ENCODE assay signal across 1 cellular context in the genomic region with DNA sequence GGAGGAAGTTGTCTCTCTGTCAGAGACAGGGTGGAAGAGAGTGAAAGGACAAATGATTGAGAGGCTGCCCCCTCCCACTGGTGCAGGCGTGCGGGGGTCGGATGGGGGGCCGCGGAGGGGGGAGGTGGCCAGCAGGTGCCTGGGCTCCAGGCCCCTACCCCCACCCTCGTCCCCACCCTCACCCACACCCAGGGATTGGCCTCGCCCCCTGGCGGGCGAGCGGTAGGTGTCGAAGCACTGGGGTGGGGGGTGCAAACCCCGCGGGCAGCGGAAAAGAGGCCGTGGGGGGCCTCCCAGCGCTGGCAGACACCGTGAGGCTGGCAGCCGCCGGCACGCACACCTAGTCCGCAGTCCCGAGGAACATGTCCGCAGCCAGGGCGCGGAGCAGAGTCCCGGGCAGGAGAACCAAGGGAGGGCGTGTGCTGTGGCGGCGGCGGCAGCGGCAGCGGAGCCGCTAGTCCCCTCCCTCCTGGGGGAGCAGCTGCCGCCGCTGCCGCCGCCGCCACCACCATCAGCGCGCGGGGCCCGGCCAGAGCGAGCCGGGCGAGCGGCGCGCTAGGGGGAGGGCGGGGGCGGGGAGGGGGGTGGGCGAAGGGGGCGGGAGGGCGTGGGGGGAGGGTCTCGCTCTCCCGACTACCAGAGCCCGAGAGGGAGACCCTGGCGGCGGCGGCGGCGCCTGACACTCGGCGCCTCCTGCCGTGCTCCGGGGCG.
TF ChIP-seq lines count a peak whose summit lies in the region.

Gene KAT2B, plus strand, starts transcription at position 682 of the 711 bp plus-strand sequence. CDS start 32 bp downstream, outside the sequence.

TF ChIP-seq in GM23338, 12 proteins besides CTCF, POLR2A, EP300 and RAD21:
- TF ChIP-seq, protein P1, sequence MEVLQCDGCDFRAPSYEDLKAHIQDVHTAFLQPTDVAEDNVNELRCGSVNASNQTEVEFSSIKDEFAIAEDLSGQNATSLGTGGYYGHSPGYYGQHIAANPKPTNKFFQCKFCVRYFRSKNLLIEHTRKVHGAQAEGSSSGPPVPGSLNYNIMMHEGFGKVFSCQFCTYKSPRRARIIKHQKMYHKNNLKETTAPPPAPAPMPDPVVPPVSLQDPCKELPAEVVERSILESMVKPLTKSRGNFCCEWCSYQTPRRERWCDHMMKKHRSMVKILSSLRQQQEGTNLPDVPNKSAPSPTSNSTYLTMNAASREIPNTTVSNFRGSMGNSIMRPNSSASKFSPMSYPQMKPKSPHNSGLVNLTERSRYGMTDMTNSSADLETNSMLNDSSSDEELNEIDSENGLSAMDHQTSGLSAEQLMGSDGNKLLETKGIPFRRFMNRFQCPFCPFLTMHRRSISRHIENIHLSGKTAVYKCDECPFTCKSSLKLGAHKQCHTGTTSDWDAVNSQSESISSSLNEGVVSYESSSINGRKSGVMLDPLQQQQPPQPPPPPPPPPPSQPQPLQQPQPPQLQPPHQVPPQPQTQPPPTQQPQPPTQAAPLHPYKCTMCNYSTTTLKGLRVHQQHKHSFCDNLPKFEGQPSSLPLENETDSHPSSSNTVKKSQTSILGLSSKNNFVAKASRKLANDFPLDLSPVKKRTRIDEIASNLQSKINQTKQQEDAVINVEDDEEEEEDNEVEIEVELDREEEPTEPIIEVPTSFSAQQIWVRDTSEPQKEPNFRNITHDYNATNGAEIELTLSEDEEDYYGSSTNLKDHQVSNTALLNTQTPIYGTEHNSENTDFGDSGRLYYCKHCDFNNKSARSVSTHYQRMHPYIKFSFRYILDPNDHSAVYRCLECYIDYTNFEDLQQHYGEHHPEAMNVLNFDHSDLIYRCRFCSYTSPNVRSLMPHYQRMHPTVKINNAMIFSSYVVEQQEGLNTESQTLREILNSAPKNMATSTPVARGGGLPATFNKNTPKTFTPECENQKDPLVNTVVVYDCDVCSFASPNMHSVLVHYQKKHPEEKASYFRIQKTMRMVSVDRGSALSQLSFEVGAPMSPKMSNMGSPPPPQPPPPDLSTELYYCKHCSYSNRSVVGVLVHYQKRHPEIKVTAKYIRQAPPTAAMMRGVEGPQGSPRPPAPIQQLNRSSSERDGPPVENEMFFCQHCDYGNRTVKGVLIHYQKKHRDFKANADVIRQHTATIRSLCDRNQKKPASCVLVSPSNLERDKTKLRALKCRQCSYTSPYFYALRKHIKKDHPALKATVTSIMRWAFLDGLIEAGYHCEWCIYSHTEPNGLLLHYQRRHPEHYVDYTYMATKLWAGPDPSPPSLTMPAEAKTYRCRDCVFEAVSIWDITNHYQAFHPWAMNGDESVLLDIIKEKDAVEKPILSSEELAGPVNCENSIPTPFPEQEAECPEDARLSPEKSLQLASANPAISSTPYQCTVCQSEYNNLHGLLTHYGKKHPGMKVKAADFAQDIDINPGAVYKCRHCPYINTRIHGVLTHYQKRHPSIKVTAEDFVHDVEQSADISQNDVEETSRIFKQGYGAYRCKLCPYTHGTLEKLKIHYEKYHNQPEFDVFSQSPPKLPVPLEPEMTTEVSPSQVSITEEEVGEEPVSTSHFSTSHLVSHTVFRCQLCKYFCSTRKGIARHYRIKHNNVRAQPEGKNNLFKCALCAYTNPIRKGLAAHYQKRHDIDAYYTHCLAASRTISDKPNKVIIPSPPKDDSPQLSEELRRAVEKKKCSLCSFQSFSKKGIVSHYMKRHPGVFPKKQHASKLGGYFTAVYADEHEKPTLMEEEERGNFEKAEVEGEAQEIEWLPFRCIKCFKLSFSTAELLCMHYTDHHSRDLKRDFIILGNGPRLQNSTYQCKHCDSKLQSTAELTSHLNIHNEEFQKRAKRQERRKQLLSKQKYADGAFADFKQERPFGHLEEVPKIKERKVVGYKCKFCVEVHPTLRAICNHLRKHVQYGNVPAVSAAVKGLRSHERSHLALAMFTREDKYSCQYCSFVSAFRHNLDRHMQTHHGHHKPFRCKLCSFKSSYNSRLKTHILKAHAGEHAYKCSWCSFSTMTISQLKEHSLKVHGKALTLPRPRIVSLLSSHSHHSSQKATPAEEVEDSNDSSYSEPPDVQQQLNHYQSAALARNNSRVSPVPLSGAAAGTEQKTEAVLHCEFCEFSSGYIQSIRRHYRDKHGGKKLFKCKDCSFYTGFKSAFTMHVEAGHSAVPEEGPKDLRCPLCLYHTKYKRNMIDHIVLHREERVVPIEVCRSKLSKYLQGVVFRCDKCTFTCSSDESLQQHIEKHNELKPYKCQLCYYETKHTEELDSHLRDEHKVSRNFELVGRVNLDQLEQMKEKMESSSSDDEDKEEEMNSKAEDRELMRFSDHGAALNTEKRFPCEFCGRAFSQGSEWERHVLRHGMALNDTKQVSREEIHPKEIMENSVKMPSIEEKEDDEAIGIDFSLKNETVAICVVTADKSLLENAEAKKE (CRISPR knock-in tag; IDR thresholded peaks at IDR 0.05) = no peak
- no peak for TF ChIP-seq POLR2AphosphoS5 (IDR thresholded peaks at IDR 0.05; ENCODE audit: low read depth)
- TF ChIP-seq NANOG (IDR thresholded peaks at IDR 0.05; ENCODE audit: borderline replicate concordance) = no peak
- no peak for TF ChIP-seq JUNB (IDR thresholded peaks at IDR 0.05; ENCODE audit: unreplicated experiment)
- TF ChIP-seq, protein P2, sequence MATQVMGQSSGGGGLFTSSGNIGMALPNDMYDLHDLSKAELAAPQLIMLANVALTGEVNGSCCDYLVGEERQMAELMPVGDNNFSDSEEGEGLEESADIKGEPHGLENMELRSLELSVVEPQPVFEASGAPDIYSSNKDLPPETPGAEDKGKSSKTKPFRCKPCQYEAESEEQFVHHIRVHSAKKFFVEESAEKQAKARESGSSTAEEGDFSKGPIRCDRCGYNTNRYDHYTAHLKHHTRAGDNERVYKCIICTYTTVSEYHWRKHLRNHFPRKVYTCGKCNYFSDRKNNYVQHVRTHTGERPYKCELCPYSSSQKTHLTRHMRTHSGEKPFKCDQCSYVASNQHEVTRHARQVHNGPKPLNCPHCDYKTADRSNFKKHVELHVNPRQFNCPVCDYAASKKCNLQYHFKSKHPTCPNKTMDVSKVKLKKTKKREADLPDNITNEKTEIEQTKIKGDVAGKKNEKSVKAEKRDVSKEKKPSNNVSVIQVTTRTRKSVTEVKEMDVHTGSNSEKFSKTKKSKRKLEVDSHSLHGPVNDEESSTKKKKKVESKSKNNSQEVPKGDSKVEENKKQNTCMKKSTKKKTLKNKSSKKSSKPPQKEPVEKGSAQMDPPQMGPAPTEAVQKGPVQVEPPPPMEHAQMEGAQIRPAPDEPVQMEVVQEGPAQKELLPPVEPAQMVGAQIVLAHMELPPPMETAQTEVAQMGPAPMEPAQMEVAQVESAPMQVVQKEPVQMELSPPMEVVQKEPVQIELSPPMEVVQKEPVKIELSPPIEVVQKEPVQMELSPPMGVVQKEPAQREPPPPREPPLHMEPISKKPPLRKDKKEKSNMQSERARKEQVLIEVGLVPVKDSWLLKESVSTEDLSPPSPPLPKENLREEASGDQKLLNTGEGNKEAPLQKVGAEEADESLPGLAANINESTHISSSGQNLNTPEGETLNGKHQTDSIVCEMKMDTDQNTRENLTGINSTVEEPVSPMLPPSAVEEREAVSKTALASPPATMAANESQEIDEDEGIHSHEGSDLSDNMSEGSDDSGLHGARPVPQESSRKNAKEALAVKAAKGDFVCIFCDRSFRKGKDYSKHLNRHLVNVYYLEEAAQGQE (IDR thresholded peaks at IDR 0.05; ENCODE audit: unreplicated experiment) = no peak
- TF ChIP-seq STAT1 (IDR thresholded peaks at IDR 0.05; ENCODE audit: unreplicated experiment) = no peak
- no peak for TF ChIP-seq EZH2phosphoT487 (IDR thresholded peaks at IDR 0.05; ENCODE audit: unreplicated experiment)
- no peak for TF ChIP-seq EZH2 (IDR thresholded peaks at IDR 0.05; ENCODE audit: low read depth, unreplicated experiment)
- TF ChIP-seq CREB1 (CRISPR knock-in tag; IDR thresholded peaks at IDR 0.05; ENCODE audit: low read depth) = no peak
- TF ChIP-seq ETS1 (IDR thresholded peaks at IDR 0.05) = no peak
- TF ChIP-seq ZNF331 (CRISPR knock-in tag; IDR thresholded peaks at IDR 0.05; ENCODE audit: low read depth) = no peak
- no peak for TF ChIP-seq ZNF114 (CRISPR knock-in tag; IDR thresholded peaks at IDR 0.05)
TF ChIP-seq in GM23338: peak in this region for 0.
